ENCODE assay signal across 2 cellular contexts in genomic region chr3:183514048-183514447, GRCh38.
TF ChIP-seq lines count a peak whose summit lies in the region.

No MANE protein-coding gene starts in this region.

TF ChIP-seq in HepG2, 621 proteins besides CTCF, POLR2A, EP300 and RAD21:
- no peak for TF ChIP-seq TIGD3 (CRISPR knock-in tag; IDR thresholded peaks at IDR 0.05; ENCODE audit: borderline replicate concordance)
- no peak for TF ChIP-seq FLYWCH1 (CRISPR knock-in tag; IDR thresholded peaks at IDR 0.05)
- no peak for TF ChIP-seq TRIM22 (IDR thresholded peaks at IDR 0.05)
- no peak for TF ChIP-seq THAP11 (CRISPR knock-in tag; IDR thresholded peaks at IDR 0.05)
- TF ChIP-seq MEF2D (CRISPR knock-in tag; IDR thresholded peaks at IDR 0.05): no peak
- TF ChIP-seq ZNF225 (CRISPR knock-in tag; IDR thresholded peaks at IDR 0.05): no peak
- TF ChIP-seq TBX3 (IDR thresholded peaks at IDR 0.05; ENCODE audit: borderline replicate concordance): no peak
- no peak for TF ChIP-seq HCFC1 (IDR thresholded peaks at IDR 0.05; ENCODE audit: low read depth, low read length)
- TF ChIP-seq HOXA3 (CRISPR knock-in tag; IDR thresholded peaks at IDR 0.05): no peak
- TF ChIP-seq ZNF230 (CRISPR knock-in tag; IDR thresholded peaks at IDR 0.05): no peak
- TF ChIP-seq ZFP91 (CRISPR knock-in tag; IDR thresholded peaks at IDR 0.05; ENCODE audit: borderline replicate concordance): no peak
- TF ChIP-seq HOXA5 (CRISPR knock-in tag; IDR thresholded peaks at IDR 0.05): no peak

TF ChIP-seq in GM12891, 5 proteins besides CTCF, POLR2A, EP300 and RAD21:
- TF ChIP-seq POLR2AphosphoS5 (IDR thresholded peaks at IDR 0.05; ENCODE audit: low read depth, low read length) (no peak), PAX5 (IDR thresholded peaks at IDR 0.05; ENCODE audit: insufficient read depth, low read length, severe bottlenecking) (no peak), SPI1 (IDR thresholded peaks at IDR 0.05; ENCODE audit: low read depth, low read length) (no peak), POU2F2 (IDR thresholded peaks at IDR 0.05; ENCODE audit: low read depth, low read length) (no peak), TAF1 (IDR thresholded peaks at IDR 0.05; ENCODE audit: low read depth, low read length) (no peak)
TF ChIP-seq in GM12891: peak in this region for 0.
